28 cellular contexts compared by ENCODE assay signal in the genomic region with DNA sequence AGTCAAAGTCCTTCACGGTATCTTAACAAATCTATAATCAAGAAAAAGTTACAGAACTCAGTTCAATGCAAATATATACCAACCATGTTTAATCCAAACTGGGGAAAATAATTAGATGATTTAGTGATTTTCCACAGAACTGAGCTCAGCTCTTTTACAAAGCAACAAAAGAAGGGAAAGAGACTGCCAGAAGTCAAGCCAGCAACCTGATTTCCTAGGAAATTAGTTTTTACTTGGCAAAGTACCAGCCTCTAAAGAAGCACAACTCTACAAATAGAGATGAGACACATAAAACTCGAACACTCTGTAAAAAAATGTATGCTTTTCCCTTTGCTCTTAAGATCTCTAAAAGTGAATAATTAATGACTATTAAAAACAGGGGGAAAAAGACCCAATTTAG.
"Had no signal": no experiment of that assay in that cellular context is flagged by ENCODE, and none has a peak within 500 bp of the region (broad histone marks: within the 10 kb centered on the region; RNA-seq: fewer than 3 reads in every experiment).

No MANE protein-coding gene starts in this region.

- H3K4me3 Mint-ChIP-seq: naive thymus-derived CD8-positive, alpha-beta T cell; nephron; neural crest cell; stimulated activated naive B cell treated with anti-CD40 and anti-IgM and Interleukin-4, amounts not matched to agents 10 μg/mL and 1 μg/mL and 100 μg/mL, for 72 hours had no signal

- H3K27me3 ChIP-seq: hepatocyte, left lung, stomach, testis, thyroid gland, transverse colon, upper lobe of left lung, vagina had no signal

- H3K27ac ChIP-seq: hepatocyte, left lung, lower lobe of right lung, prostate gland, skin epidermis, stomach, testis, thyroid gland, upper lobe of left lung, vagina had no signal

- H3K36me3 ChIP-seq: left lung, lower lobe of right lung, prostate gland, stomach, thyroid gland, transverse colon, upper lobe of left lung, vagina had no signal

- H2AFZ ChIP-seq: hepatocyte had no signal

- H3K27ac Mint-ChIP-seq: naive thymus-derived CD8-positive, alpha-beta T cell; stimulated activated naive B cell treated with anti-CD40 and anti-IgM and Interleukin-4, amounts not matched to agents 10 μg/mL and 1 μg/mL and 100 μg/mL, for 72 hours had no signal

- H3K4me1 Mint-ChIP-seq: neural crest cell had no signal

- H3K4me1 ChIP-seq: prostate gland had no signal

- H3K4me3 ChIP-seq: hepatocyte, left lung, lower lobe of right lung, prostate gland, skin epidermis, stomach, testis, thyroid gland, transverse colon, upper lobe of left lung, vagina had no signal

- H3K9me3 Mint-ChIP-seq: naive thymus-derived CD8-positive, alpha-beta T cell; nephron; neural crest cell; stimulated activated naive B cell treated with anti-CD40 and anti-IgM and Interleukin-4, amounts not matched to agents 10 μg/mL and 1 μg/mL and 100 μg/mL, for 72 hours had no signal

- ATAC-seq: left colon; left lung; lower lobe of right lung; naive thymus-derived CD8-positive, alpha-beta T cell; right cardiac atrium; sciatic nerve; stimulated activated naive B cell treated with anti-CD40 and anti-IgM and Interleukin-4, amounts not matched to agents 10 μg/mL and 1 μg/mL and 100 μg/mL, for 72 hours; stimulated activated naive CD8-positive, alpha-beta T cell treated with anti-CD3 and anti-CD28 coated beads, Interleukin-15, Interleukin-2, amounts not matched to agents 100 U/mL and 50 U/mL, for 24 hours had no signal

- H3K27me3 Mint-ChIP-seq: naive thymus-derived CD8-positive, alpha-beta T cell; stimulated activated naive B cell treated with anti-CD40 and anti-IgM and Interleukin-4, amounts not matched to agents 10 μg/mL and 1 μg/mL and 100 μg/mL, for 72 hours had no signal

- H3K9me3 ChIP-seq: left lung, lower lobe of right lung, prostate gland, stomach, testis, thyroid gland, transverse colon, upper lobe of left lung, vagina had no signal

- DNase-seq: kidney; left colon; left lung; lower lobe of right lung; mammary epithelial cell; naive thymus-derived CD8-positive, alpha-beta T cell; nucleus accumbens; posterior cingulate gyrus; retina; right cardiac atrium; stimulated activated CD4-positive, alpha-beta T cell treated with anti-CD3 and anti-CD28 coated beads, Interleukin-12 subunit alpha, Interleukin-12 subunit beta, amount 100 ng/mL, for 4 hours; stimulated activated CD4-positive, alpha-beta T cell treated with anti-CD3 and anti-CD28 coated beads, Interleukin-15, amount 100 ng/mL, for 24 hours; stimulated activated CD4-positive, alpha-beta T cell treated with anti-CD3 and anti-CD28 coated beads, Interleukin-2, amount 100 ng/mL, for 24 hours; stimulated activated CD4-positive, alpha-beta T cell treated with anti-CD3 and anti-CD28 coated beads, Interleukin-4, amount 100 ng/mL, for 1 hour; stimulated activated naive B cell treated with anti-CD40 and anti-IgM and Interleukin-4, amounts not matched to agents 10 μg/mL and 1 μg/mL and 100 μg/mL, for 72 hours; stimulated activated naive CD8-positive, alpha-beta T cell treated with anti-CD3 and anti-CD28 coated beads, Interleukin-15, Interleukin-2, amounts not matched to agents 100 U/mL and 50 U/mL, for 24 hours; stomach; testis; thyroid gland; transverse colon; upper lobe of left lung had no signal

- H3K4me2 ChIP-seq: hepatocyte had no signal
